Comparison of ENCODE assay signal across 14 cellular contexts in genomic region chrX:16772460-16772859, GRCh38. TPM values are rescaled to one million over a fixed set of nuclear protein-coding genes. Genes with fewer than 3 reads are reported as not detected.
A peak's percentile ranks its signal among the peaks of the same experiment; 100 is the strongest.
DNase-seq lines count a peak whose midpoint lies in the region; ATAC-seq and TF ChIP-seq lines count a peak whose summit lies in the region.
"Had no signal": no experiment of that assay in that cellular context is flagged by ENCODE, and none has a peak within 500 bp of the region (broad histone marks: within the 10 kb centered on the region; RNA-seq: fewer than 3 reads in every experiment).

No MANE protein-coding gene starts in this region.

- no peak for TF ChIP-seq CTCF in cardiac muscle cell (IDR thresholded peaks at IDR 0.05; ENCODE audit: low read depth, low read length)
- TF ChIP-seq CTCF in type B pancreatic cell (conservative IDR thresholded peaks at IDR 0.05): no peak
- TF ChIP-seq CTCF in tibial artery (IDR thresholded peaks at IDR 0.05): no peak

- peaks cover 7% of the 10 kb centered on the region for H3K4me1 Mint-ChIP-seq in type B pancreatic cell (ENCODE audit: unreplicated experiment)
- H3K4me1 Mint-ChIP-seq in naive thymus-derived CD8-positive, alpha-beta T cell: no peaks in the 10 kb centered on the region
- H3K4me1 Mint-ChIP-seq: activated T-helper 17 cell treated with anti-CD3 and anti-CD28 coated beads, Interleukin-2, amount 50 U/mL, for 72 hours had no signal

- H3K36me3 ChIP-seq in cardiac muscle cell (no peaks in the 10 kb centered on the region), tibial artery (no peaks in the 10 kb centered on the region)

- no peaks in the 10 kb centered on the region for H3K36me3 Mint-ChIP-seq in type B pancreatic cell
- H3K36me3 Mint-ChIP-seq in naive thymus-derived CD8-positive, alpha-beta T cell: no peaks in the 10 kb centered on the region
- H3K36me3 Mint-ChIP-seq: activated CD4-positive, alpha-beta memory T cell treated with anti-CD3 and anti-CD28 coated beads for 36 hours had no signal

- no peak for ATAC-seq in left ventricle myocardium superior
- ATAC-seq in naive thymus-derived CD8-positive, alpha-beta T cell: no peak
- ATAC-seq: activated T-helper 17 cell treated with anti-CD3 and anti-CD28 coated beads, Interleukin-2, amount 50 U/mL, for 72 hours had no signal

- POLR2A ChIA-PET in naive thymus-derived CD8-positive, alpha-beta T cell (lab: Charles Lee): no interaction called here

- H3K4me3 ChIP-seq in cardiac muscle cell (no peak overlapping the region), tibial artery (no peak overlapping the region)

- H3K27me3 ChIP-seq in cardiac muscle cell (no peaks in the 10 kb centered on the region), tibial artery (no peaks in the 10 kb centered on the region)

- H3K27ac ChIP-seq in cardiac muscle cell (peak overlapping the region; percentile 89), tibial artery (no peak overlapping the region)

- intact Hi-C loops in left ventricle myocardium superior (cut with micrococcal nuclease): no loop called here
- intact Hi-C loops in tibial artery (cut with DNase I; ENCODE audit: low total_unique reads): no loop called here

- H3K4me1 ChIP-seq in cardiac muscle cell (ENCODE audit: low read depth) (no peaks in the 10 kb centered on the region), tibial artery (no peaks in the 10 kb centered on the region)

- no peaks in the 10 kb centered on the region for H3K27me3 Mint-ChIP-seq in type B pancreatic cell
- no peaks in the 10 kb centered on the region for H3K27me3 Mint-ChIP-seq in naive thymus-derived CD8-positive, alpha-beta T cell
- H3K27me3 Mint-ChIP-seq: activated CD4-positive, alpha-beta memory T cell treated with anti-CD3 and anti-CD28 coated beads for 36 hours; activated T-helper 17 cell treated with anti-CD3 and anti-CD28 coated beads, Interleukin-2, amount 50 U/mL, for 72 hours had no signal

- peaks cover 4% of the 10 kb centered on the region for H3K9me3 Mint-ChIP-seq in type B pancreatic cell
- H3K9me3 Mint-ChIP-seq in naive thymus-derived CD8-positive, alpha-beta T cell: no peaks in the 10 kb centered on the region
- H3K9me3 Mint-ChIP-seq: activated CD4-positive, alpha-beta memory T cell treated with anti-CD3 and anti-CD28 coated beads for 36 hours; activated T-helper 17 cell treated with anti-CD3 and anti-CD28 coated beads, Interleukin-2, amount 50 U/mL, for 72 hours had no signal

- no peak overlapping the region for H3K4me3 Mint-ChIP-seq in type B pancreatic cell
- H3K4me3 Mint-ChIP-seq in naive thymus-derived CD8-positive, alpha-beta T cell: no peak overlapping the region
- H3K4me3 Mint-ChIP-seq: activated CD4-positive, alpha-beta memory T cell treated with anti-CD3 and anti-CD28 coated beads for 36 hours; activated T-helper 17 cell treated with anti-CD3 and anti-CD28 coated beads, Interleukin-2, amount 50 U/mL, for 72 hours had no signal

- H3K27ac Mint-ChIP-seq in type B pancreatic cell: peak overlapping the region; percentile 100
- H3K27ac Mint-ChIP-seq in naive thymus-derived CD8-positive, alpha-beta T cell: no peak overlapping the region
- H3K27ac Mint-ChIP-seq: activated CD4-positive, alpha-beta memory T cell treated with anti-CD3 and anti-CD28 coated beads for 36 hours; activated T-helper 17 cell treated with anti-CD3 and anti-CD28 coated beads, Interleukin-2, amount 50 U/mL, for 72 hours had no signal

- H3K9me3 ChIP-seq in cardiac muscle cell (ENCODE audit: low read depth): no peaks in the 10 kb centered on the region
- no peaks in the 10 kb centered on the region for H3K9me3 ChIP-seq in tibial artery

- DNase-seq in cardiac muscle cell (ENCODE audit: low read depth in 1 of 2, low spot score in 1 of 2) (no peak), left ventricle myocardium superior (no peak), SW480 (ENCODE audit: low spot score) (peak; percentile 72), iPS-NIHi11 (ENCODE audit: low spot score) (peak; percentile 7), type B pancreatic cell (ENCODE audit: extremely low spot score, unreplicated experiment) (no peak), tibial artery (no peak), NOMO-1 treated with DMSO at 0.1 percent for 48 hours (lab: John Stamatoyannopoulos, UW; ENCODE audit: unreplicated experiment) (no peak)
- no peak for DNase-seq in naive thymus-derived CD8-positive, alpha-beta T cell
- DNase-seq: activated CD4-positive, alpha-beta memory T cell treated with anti-CD3 and anti-CD28 coated beads for 36 hours; DMS153; NCI-H1092; stimulated activated CD4-positive, alpha-beta T cell treated with anti-CD3 and anti-CD28 coated beads, Interleukin-15, amount 100 ng/mL, for 24 hours; substantia nigra had no signal

RNA-seq across cellular contexts. Expression of gene TXLNG, which starts 13.8 kb away (rescaled TPM):
- total RNA-seq in cardiac muscle cell (10.0 and 16.8 TPM in 2 replicates), left ventricle myocardium superior (6.0 TPM), type B pancreatic cell (ENCODE audit: low replicate concordance) (24.5 and 27.3 TPM in 2 replicates)
- polyA plus RNA-seq in cardiac muscle cell: 12.4 and 16.0 TPM in 2 replicates
- 10 to 100 TPM; 26.0 to 26.5 TPM for total RNA-seq in naive thymus-derived CD8-positive, alpha-beta T cell
- 10 to 100 TPM; 15.7 to 28.4 (median 18.4) TPM for polyA plus RNA-seq in naive thymus-derived CD8-positive, alpha-beta T cell

RNA-seq across cellular contexts. Expression of gene SYAP1, which starts 53.0 kb away (rescaled TPM):
- 26.7 and 28.1 TPM in 2 replicates for total RNA-seq in cardiac muscle cell
- 27.5 and 40.2 TPM in 2 replicates for polyA plus RNA-seq in cardiac muscle cell
- 17.5 TPM for total RNA-seq in left ventricle myocardium superior
- total RNA-seq in type B pancreatic cell (ENCODE audit: low replicate concordance): 46.9 and 48.4 TPM in 2 replicates
- 10 to 100 TPM; 13.6 to 16.4 TPM for total RNA-seq in naive thymus-derived CD8-positive, alpha-beta T cell
- 10 to 100 TPM; 13.3 to 17.8 (median 16.7) TPM for polyA plus RNA-seq in naive thymus-derived CD8-positive, alpha-beta T cell

RNA-seq across cellular contexts. Expression of gene CTPS2, which starts 60.0 kb away (rescaled TPM):
- 49.3 and 51.0 TPM in 2 replicates for total RNA-seq in cardiac muscle cell
- 37.4 and 50.9 TPM in 2 replicates for polyA plus RNA-seq in cardiac muscle cell
- 5.7 TPM for total RNA-seq in left ventricle myocardium superior
- total RNA-seq in type B pancreatic cell (ENCODE audit: low replicate concordance): 46.7 and 59.0 TPM in 2 replicates
- total RNA-seq in naive thymus-derived CD8-positive, alpha-beta T cell: 1 to 10 TPM; 7.8 to 8.2 TPM
- 1 to 10 TPM; 4.3 to 5.0 (median 4.5) TPM for polyA plus RNA-seq in naive thymus-derived CD8-positive, alpha-beta T cell

Comparison
In these comparisons a context has a peak if more than half of its experiments do, and no peak if none do; other contexts are left out.
1. DNase-seq: peak in SW480 (single experiment) and iPS-NIHi11 (single experiment); none in cardiac muscle cell (0 of 2), left ventricle myocardium superior (single experiment), type B pancreatic cell (single experiment), tibial artery (0 of 2), naive thymus-derived CD8-positive, alpha-beta T cell (0 of 10) and NOMO-1 treated with DMSO at 0.1 percent for 48 hours (single experiment).